Comparison of ENCODE assay signal across 1 cellular context in the genomic region with DNA sequence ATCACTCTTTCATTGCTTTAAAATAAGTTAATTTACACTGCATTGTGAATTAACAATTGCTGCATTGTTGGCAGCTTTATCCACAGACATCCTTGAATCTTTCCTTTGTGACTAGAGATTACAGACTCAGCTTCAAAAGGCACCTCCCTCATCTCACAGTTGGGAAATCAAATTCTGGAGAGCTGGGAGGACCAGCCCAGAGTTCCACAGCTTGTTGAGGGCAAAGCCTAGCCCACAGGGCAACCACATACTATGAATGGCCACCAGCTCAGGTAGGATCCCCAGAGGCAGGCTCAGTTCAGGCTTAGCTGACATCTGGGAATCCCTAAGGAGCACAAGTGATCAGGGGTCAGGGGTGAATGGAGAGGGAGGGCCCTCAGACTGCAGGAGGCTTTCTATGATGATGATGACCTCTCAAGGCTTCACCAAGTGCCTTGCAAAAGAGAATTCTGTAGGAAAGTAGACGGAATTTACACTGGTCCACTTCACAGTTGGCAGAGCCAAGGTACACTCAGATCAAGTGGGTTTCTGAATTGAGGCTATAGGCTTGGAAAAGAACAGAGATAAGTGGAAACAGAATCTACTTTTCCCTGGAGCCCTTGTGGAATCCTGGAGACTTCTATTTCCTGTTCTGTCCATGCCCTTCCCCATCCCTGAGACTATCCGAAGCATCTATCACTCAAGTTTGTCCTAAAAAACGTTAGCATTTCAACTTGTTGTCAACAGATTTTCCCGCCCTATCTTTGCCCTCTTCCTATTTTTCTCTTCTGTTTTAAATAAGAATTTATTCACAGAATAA.
TF ChIP-seq lines count a peak whose summit lies in the region.

No MANE protein-coding gene starts in this region.

TF ChIP-seq in WTC11, 78 proteins besides CTCF, POLR2A, EP300 and RAD21 (continued from another document):
- TF ChIP-seq, protein P1, sequence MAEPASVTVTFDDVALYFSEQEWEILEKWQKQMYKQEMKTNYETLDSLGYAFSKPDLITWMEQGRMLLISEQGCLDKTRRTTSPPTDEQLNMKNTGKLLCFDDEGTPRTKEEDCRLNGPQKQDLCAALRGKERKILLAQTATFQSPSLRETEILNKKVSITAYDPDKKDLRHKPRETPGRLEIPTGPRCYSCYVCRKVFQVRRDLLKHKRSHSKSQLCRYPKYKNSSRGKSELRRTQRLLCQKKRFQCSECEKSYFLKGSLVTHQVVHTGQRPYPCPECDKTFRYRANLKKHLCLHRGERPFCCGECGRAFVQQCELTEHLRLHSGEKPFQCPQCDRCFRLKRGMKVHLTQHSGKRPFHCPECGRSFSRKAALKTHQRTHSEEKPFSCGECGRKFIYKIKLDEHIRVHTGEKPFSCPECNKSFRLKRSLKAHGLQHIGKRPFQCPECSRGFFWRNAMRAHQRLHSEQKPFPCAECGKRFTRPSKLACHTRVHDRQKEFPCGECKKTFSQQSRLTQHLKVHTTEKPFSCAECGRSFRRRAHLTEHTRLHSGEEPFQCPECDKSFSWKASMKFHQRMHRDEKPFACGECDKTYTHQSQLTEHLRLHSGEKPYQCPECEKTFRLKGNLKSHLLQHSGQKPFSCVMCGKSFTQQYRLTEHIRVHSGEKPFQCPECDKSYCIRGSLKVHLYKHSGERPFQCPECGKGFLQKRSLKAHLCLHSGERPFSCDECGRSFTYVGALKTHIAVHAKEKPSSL (CRISPR knock-in tag; conservative IDR thresholded peaks at IDR 0.05) = no peak
- TF ChIP-seq CBFB (CRISPR knock-in tag; IDR thresholded peaks at IDR 0.05; ENCODE audit: low read depth) (no peak), MAX (CRISPR knock-in tag; IDR thresholded peaks at IDR 0.05) (no peak), MXD4 (CRISPR knock-in tag; IDR thresholded peaks at IDR 0.05; ENCODE audit: borderline replicate concordance) (no peak), GTF2I (CRISPR knock-in tag; conservative IDR thresholded peaks at IDR 0.05) (no peak), GABPB1 (CRISPR knock-in tag; IDR thresholded peaks at IDR 0.05) (no peak), ZNF396 (CRISPR knock-in tag; IDR thresholded peaks at IDR 0.05; ENCODE audit: borderline replicate concordance) (no peak), OVOL2 (CRISPR knock-in tag; IDR thresholded peaks at IDR 0.05; ENCODE audit: borderline replicate concordance) (no peak), ZNF317 (CRISPR knock-in tag; IDR thresholded peaks at IDR 0.05; ENCODE audit: borderline replicate concordance, low read depth) (no peak)
- TF ChIP-seq, protein P2, sequence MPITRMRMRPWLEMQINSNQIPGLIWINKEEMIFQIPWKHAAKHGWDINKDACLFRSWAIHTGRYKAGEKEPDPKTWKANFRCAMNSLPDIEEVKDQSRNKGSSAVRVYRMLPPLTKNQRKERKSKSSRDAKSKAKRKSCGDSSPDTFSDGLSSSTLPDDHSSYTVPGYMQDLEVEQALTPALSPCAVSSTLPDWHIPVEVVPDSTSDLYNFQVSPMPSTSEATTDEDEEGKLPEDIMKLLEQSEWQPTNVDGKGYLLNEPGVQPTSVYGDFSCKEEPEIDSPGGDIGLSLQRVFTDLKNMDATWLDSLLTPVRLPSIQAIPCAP (CRISPR knock-in tag; IDR thresholded peaks at IDR 0.05) = no peak
- TF ChIP-seq, protein P3, sequence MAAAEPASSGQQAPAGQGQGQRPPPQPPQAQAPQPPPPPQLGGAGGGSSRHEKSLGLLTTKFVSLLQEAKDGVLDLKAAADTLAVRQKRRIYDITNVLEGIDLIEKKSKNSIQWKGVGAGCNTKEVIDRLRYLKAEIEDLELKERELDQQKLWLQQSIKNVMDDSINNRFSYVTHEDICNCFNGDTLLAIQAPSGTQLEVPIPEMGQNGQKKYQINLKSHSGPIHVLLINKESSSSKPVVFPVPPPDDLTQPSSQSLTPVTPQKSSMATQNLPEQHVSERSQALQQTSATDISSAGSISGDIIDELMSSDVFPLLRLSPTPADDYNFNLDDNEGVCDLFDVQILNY (CRISPR knock-in tag; IDR thresholded peaks at IDR 0.05) = no peak
- TF ChIP-seq, protein P4, sequence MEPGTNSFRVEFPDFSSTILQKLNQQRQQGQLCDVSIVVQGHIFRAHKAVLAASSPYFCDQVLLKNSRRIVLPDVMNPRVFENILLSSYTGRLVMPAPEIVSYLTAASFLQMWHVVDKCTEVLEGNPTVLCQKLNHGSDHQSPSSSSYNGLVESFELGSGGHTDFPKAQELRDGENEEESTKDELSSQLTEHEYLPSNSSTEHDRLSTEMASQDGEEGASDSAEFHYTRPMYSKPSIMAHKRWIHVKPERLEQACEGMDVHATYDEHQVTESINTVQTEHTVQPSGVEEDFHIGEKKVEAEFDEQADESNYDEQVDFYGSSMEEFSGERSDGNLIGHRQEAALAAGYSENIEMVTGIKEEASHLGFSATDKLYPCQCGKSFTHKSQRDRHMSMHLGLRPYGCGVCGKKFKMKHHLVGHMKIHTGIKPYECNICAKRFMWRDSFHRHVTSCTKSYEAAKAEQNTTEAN (CRISPR knock-in tag; IDR thresholded peaks at IDR 0.05) = no peak
